In genomic region chr12:6451348-6452244, GRCh38 we compare ENCODE assay signal across 7 cellular contexts. TPM values are rescaled to one million over a fixed set of nuclear protein-coding genes. Genes with fewer than 3 reads are reported as not detected.
DNase-seq lines count a peak whose midpoint lies in the region; ATAC-seq lines count a peak whose summit lies in the region.

Gene TAPBPL (plus strand): TSS chr12:6452042. CDS start chr12:6452249, 207 bp downstream.

- intact Hi-C loops in activated CD4-positive, alpha-beta T cell treated with anti-CD3 and anti-CD28 coated beads for 36 hours (cut with DNase I, micrococcal nuclease) = loop anchor here (1.0 to 5.0 kb wide), 5 partner anchors 10 to 42 kb away; partner anchors contain the start of genes MRPL51 (in 2 of the 2) and NCAPD2 (in 1 of the 2)

- H3K9me3 Mint-ChIP-seq in activated CD4-positive, alpha-beta T cell treated with anti-CD3 and anti-CD28 coated beads for 36 hours (ENCODE audit: low read depth) = no peaks in the 10 kb centered on the region

- ATAC-seq in GM18517 (IDR thresholded peaks at IDR 0.05; ENCODE audit: unreplicated experiment) (peak; percentile 66), HG03095 (IDR thresholded peaks at IDR 0.05; ENCODE audit: unreplicated experiment) (peak; percentile 61)
- ATAC-seq in activated CD4-positive, alpha-beta T cell treated with anti-CD3 and anti-CD28 coated beads for 36 hours = peak; percentile 84

- CTCF ChIA-PET in activated CD4-positive, alpha-beta T cell treated with anti-CD3 and anti-CD28 coated beads for 36 hours (lab: Charles Lee) = interaction anchor here (0.7 to 3.6 kb wide), 10 partner anchors 8 to 234 kb away, joined by 3 to 34 read pairs (median 4); partner anchors contain the start of gene VAMP1

- H3K36me3 Mint-ChIP-seq in activated CD4-positive, alpha-beta T cell treated with anti-CD3 and anti-CD28 coated beads for 36 hours (ENCODE audit: low read depth) = peaks cover 86% of the 10 kb centered on the region

- peak; percentile 92 for DNase-seq in NCI-H345 (lab: John Stamatoyannopoulos, UW)
- DNase-seq in activated CD4-positive, alpha-beta T cell treated with anti-CD3 and anti-CD28 coated beads for 36 hours = peak; percentile 91
- peak; percentile 59 to 73 for DNase-seq in stimulated activated CD4-positive, alpha-beta T cell treated with anti-CD3 and anti-CD28 coated beads, Interleukin-15, amount 100 ng/mL, for 48 hours (ENCODE audit: low read depth in 2 of 2)

- POLR2A ChIA-PET in activated CD4-positive, alpha-beta T cell treated with anti-CD3 and anti-CD28 coated beads for 36 hours (lab: Charles Lee) = interaction anchor here (0.9 to 2.7 kb wide), 7 partner anchors 9 to 115 kb away, joined by 3 to 20 read pairs (median 8); partner anchors contain the start of genes GAPDH and VAMP1

- H3K27me3 ChIP-seq in layer of hippocampus (ENCODE audit: control insufficient read depth, insufficient read depth, low read length) = no peaks in the 10 kb centered on the region

- peaks cover 67% of the 10 kb centered on the region for H3K4me1 Mint-ChIP-seq in activated CD4-positive, alpha-beta T cell treated with anti-CD3 and anti-CD28 coated beads for 36 hours

- no peaks in the 10 kb centered on the region for H3K27me3 Mint-ChIP-seq in activated CD4-positive, alpha-beta T cell treated with anti-CD3 and anti-CD28 coated beads for 36 hours

- H3K4me3 Mint-ChIP-seq in activated CD4-positive, alpha-beta T cell treated with anti-CD3 and anti-CD28 coated beads for 36 hours = peak within 1 kb of the TSS; percentile 100

- peak within 1 kb of the TSS; percentile 99 for H3K27ac Mint-ChIP-seq in activated CD4-positive, alpha-beta T cell treated with anti-CD3 and anti-CD28 coated beads for 36 hours

- H3K27ac ChIP-seq in cingulate gyrus (ENCODE audit: low read depth, low read length) = peak within 1 kb of the TSS; percentile 90
- H3K27ac ChIP-seq in layer of hippocampus (ENCODE audit: low read depth, low read length) = peak within 1 kb of the TSS; percentile 95

RNA-seq across cellular contexts. Expression of gene TAPBPL, which starts in this region (rescaled TPM):
- 10 to 100 TPM; 27.4 to 40.8 TPM for total RNA-seq in activated CD4-positive, alpha-beta T cell treated with anti-CD3 and anti-CD28 coated beads for 36 hours

Comparison
In these comparisons a context has a peak if more than half of its experiments do, and no peak if none do; other contexts are left out.
1. Peak in every context shown above with its lines: DNase-seq, ATAC-seq and H3K27ac ChIP-seq.